20 cellular contexts compared by ENCODE assay signal in the genomic region with DNA sequence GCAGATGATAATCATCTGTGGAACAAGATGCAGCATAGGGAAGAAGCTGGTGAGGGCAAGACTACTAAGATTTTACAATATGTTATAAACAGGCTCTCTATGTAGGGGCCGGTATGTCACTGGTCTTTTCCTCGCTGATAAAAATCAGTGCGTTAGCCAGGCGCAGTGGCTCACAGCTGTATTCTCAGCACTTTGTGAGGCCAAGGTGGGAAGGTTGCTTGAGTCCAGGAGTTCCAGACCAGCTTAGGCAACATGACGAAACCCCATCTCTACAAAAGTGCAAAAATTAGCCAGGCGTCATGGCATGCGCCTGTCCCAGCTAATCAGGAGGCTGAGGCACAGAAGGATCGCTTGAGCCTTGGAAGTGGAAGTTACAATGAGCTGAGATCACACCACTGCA.
DNase-seq lines count a peak whose midpoint lies in the region; ATAC-seq, FAIRE-seq and TF ChIP-seq lines count a peak whose summit lies in the region.
"Had no signal": no experiment of that assay in that cellular context is flagged by ENCODE, and none has a peak within 500 bp of the region (broad histone marks: within the 10 kb centered on the region; RNA-seq: fewer than 3 reads in every experiment).

No MANE protein-coding gene starts in this region.

- H3K18ac ChIP-seq in mesendoderm (ENCODE audit: low read length): no peak overlapping the region

- H3F3A ChIP-seq in GM23338 (replicated peaks; ENCODE audit: low read depth) (no peaks in the 10 kb centered on the region), smooth muscle cell (ENCODE audit: low read depth) (no peaks in the 10 kb centered on the region)

- H4K20me1 ChIP-seq in GM23338 (replicated peaks; ENCODE audit: insufficient read depth) (no peaks in the 10 kb centered on the region), smooth muscle cell (ENCODE audit: low read depth) (no peaks in the 10 kb centered on the region)
- H4K20me1 ChIP-seq: BLaER1 had no signal

- no peaks in the 10 kb centered on the region for H3K36me3 Mint-ChIP-seq in GM23338 (ENCODE audit: low read depth)
- H3K36me3 Mint-ChIP-seq: CD4-positive, CD25-positive, alpha-beta regulatory T cell; CD8-positive, alpha-beta T cell had no signal

- H3K4me3 ChIP-seq in GM23338 (no peak overlapping the region), mesendoderm (ENCODE audit: low read length) (no peak overlapping the region), smooth muscle cell (no peak overlapping the region)
- H3K4me3 ChIP-seq: BLaER1, GM23248, HAP-1 had no signal

- peak overlapping the region; percentile 33 for H3K23ac ChIP-seq in mesendoderm (ENCODE audit: low read length)

- no peak overlapping the region for H4K8ac ChIP-seq in mesendoderm (ENCODE audit: low read depth, low read length)

- no peak overlapping the region for H2BK5ac ChIP-seq in mesendoderm (ENCODE audit: low read length)

- no peak overlapping the region for H3K27ac Mint-ChIP-seq in GM23338
- H3K27ac Mint-ChIP-seq: CD4-positive, CD25-positive, alpha-beta regulatory T cell; CD8-positive, alpha-beta T cell; HFFc6 had no signal

- peaks cover 2% of the 10 kb centered on the region for H3K27me3 Mint-ChIP-seq in GM23338 (ENCODE audit: insufficient read depth, low read depth, poor library complexity)
- H3K27me3 Mint-ChIP-seq: CD4-positive, CD25-positive, alpha-beta regulatory T cell had no signal

- H3K79me1 ChIP-seq in mesendoderm (ENCODE audit: low read length): no peaks in the 10 kb centered on the region

- H3K27ac ChIP-seq in GM23338 (ENCODE audit: low read depth) (no peak overlapping the region), VCaP (peak overlapping the region; percentile 94; the same call in 1 of the 2 replicates), mesendoderm (ENCODE audit: low read depth, low read length) (no peak overlapping the region), smooth muscle cell (ENCODE audit: low read depth) (no peak overlapping the region)
- H3K27ac ChIP-seq: BLaER1, C4-2B, GM23248 had no signal

- H3K9me3 Mint-ChIP-seq in GM23338: no peaks in the 10 kb centered on the region

- H4K5ac ChIP-seq in mesendoderm (ENCODE audit: low read length): no peak overlapping the region

- no peak overlapping the region for H3K9ac ChIP-seq in mesendoderm (ENCODE audit: low read length)
- no peak overlapping the region for H3K9ac ChIP-seq in smooth muscle cell (ENCODE audit: low read depth)
- H3K9ac ChIP-seq: BLaER1, GM23248 had no signal

- no peak overlapping the region for H3K4me3 Mint-ChIP-seq in GM23338
- H3K4me3 Mint-ChIP-seq: CD4-positive, CD25-positive, alpha-beta regulatory T cell; CD8-positive, alpha-beta T cell; HFFc6 had no signal

- no peak overlapping the region for H2BK120ac ChIP-seq in mesendoderm (ENCODE audit: low read depth, low read length)

- no peaks in the 10 kb centered on the region for H3K9me3 ChIP-seq in smooth muscle cell (replicated peaks; ENCODE audit: low read depth)
- H3K9me3 ChIP-seq: BLaER1, Caco-2, HAP-1 had no signal

- no peak overlapping the region for H2AK5ac ChIP-seq in mesendoderm (ENCODE audit: low read length)

- TF ChIP-seq CTCF in GM23338 (conservative IDR thresholded peaks at IDR 0.05; ENCODE audit: low read depth in 2 of 2) (no peak), VCaP (conservative IDR thresholded peaks at IDR 0.05) (no peak), smooth muscle cell (IDR thresholded peaks at IDR 0.05; ENCODE audit: borderline replicate concordance, insufficient read depth, poor library complexity, severe bottlenecking) (no peak)

- H2AFZ ChIP-seq in GM23338 (peak overlapping the region; percentile 75; the same call in 1 of the 2 replicates), smooth muscle cell (ENCODE audit: low read depth) (no peak overlapping the region)
- H2AFZ ChIP-seq: GM23248 had no signal

- no peak for FAIRE-seq in GM12892 (lab: Jason Lieb, UNC)
- FAIRE-seq: G401.6, GM19239, H54 had no signal

- no peak overlapping the region for H3K56ac ChIP-seq in mesendoderm (ENCODE audit: low read length)

- intact Hi-C loops in head of caudate nucleus (cut with DNase I): no loop called here

- TF ChIP-seq POLR2A in GM12892 (IDR thresholded peaks at IDR 0.05; ENCODE audit: low read depth, low read length): no peak

- H3K4me1 ChIP-seq in GM23338 (ENCODE audit: insufficient read depth) (peaks cover 10% of the 10 kb centered on the region), mesendoderm (ENCODE audit: control insufficient read depth, low read depth, low read length) (no peaks in the 10 kb centered on the region), smooth muscle cell (ENCODE audit: low read depth) (peaks cover 12% of the 10 kb centered on the region)
- H3K4me1 ChIP-seq: BLaER1, Caco-2 had no signal

- H3K36me3 ChIP-seq in GM23338 (ENCODE audit: insufficient read depth) (no peaks in the 10 kb centered on the region), mesendoderm (ENCODE audit: control insufficient read depth, insufficient read depth, low read length) (no peaks in the 10 kb centered on the region), smooth muscle cell (ENCODE audit: low read depth) (no peaks in the 10 kb centered on the region)
- H3K36me3 ChIP-seq: BLaER1, HAP-1 had no signal

- no peak overlapping the region for H3K4ac ChIP-seq in mesendoderm (ENCODE audit: low read depth, low read length)

- H3K79me2 ChIP-seq in GM23338 (replicated peaks; ENCODE audit: insufficient read depth) (no peaks in the 10 kb centered on the region), mesendoderm (ENCODE audit: control insufficient read depth, insufficient read depth, low read length) (no peaks in the 10 kb centered on the region), smooth muscle cell (ENCODE audit: low read depth) (no peaks in the 10 kb centered on the region)

- peaks cover 14% of the 10 kb centered on the region for H3K4me1 Mint-ChIP-seq in GM23338
- H3K4me1 Mint-ChIP-seq: CD4-positive, CD25-positive, alpha-beta regulatory T cell had no signal

- no peaks in the 10 kb centered on the region for H3K9me2 ChIP-seq in GM23338 (ENCODE audit: insufficient read depth)

- H2BK15ac ChIP-seq in mesendoderm (replicated peaks; ENCODE audit: low read depth): no peak overlapping the region

- no peak for DNase-seq in GM23338 (ENCODE audit: low spot score)
- no peak for DNase-seq in mesendoderm
- no peak for DNase-seq in smooth muscle cell (lab: John Stamatoyannopoulos, UW; ENCODE audit: unreplicated experiment)
- no peak for DNase-seq in GM12892 (ENCODE audit: insufficient read length)
- no peak for DNase-seq in head of caudate nucleus
- DNase-seq in activated CD4-positive, CD25-positive, alpha-beta regulatory T cell treated with anti-CD3 and anti-CD28 coated beads, Interleukin-2, amount 50 U/mL, for 72 hours: no peak
- DNase-seq: Caco-2; CD4-positive, CD25-positive, alpha-beta regulatory T cell; CD8-positive, alpha-beta T cell; DMS153; DND-41; GM23248; HFFc6 had no signal

- no peak for ATAC-seq in GM23338
- ATAC-seq: CD8-positive, alpha-beta T cell had no signal

- no peak overlapping the region for H3K4me2 ChIP-seq in GM23338
- no peak overlapping the region for H3K4me2 ChIP-seq in mesendoderm (ENCODE audit: low read length)
- peak overlapping the region; percentile 28 for H3K4me2 ChIP-seq in smooth muscle cell
- H3K4me2 ChIP-seq: BLaER1 had no signal

- WGBS in mesendoderm (ENCODE audit: extremely low coverage, insufficient coverage, low lambda C conversion rate): no CpG with 5 or more reads among the region's 8 CpGs
- WGBS in smooth muscle cell (ENCODE audit: low lambda C conversion rate): 48% methylated on average over 8 of the region's 8 CpGs

- H3K27me3 ChIP-seq in GM23338 (ENCODE audit: insufficient read depth): no peaks in the 10 kb centered on the region
- no peaks in the 10 kb centered on the region for H3K27me3 ChIP-seq in mesendoderm (ENCODE audit: insufficient read depth, low read length, poor library complexity)
- no peaks in the 10 kb centered on the region for H3K27me3 ChIP-seq in smooth muscle cell (ENCODE audit: low read depth)
- H3K27me3 ChIP-seq: BLaER1 had no signal

TF ChIP-seq in GM23338, 12 proteins besides CTCF, POLR2A, EP300 and RAD21:
- no peak for TF ChIP-seq POLR2AphosphoS5 (IDR thresholded peaks at IDR 0.05; ENCODE audit: low read depth)
